Comparison of ENCODE assay signal across 15 cellular contexts in genomic region chr9:135993840-135994776, GRCh38. TPM values are rescaled to one million over a fixed set of nuclear protein-coding genes. Genes with fewer than 3 reads are reported as not detected.
DNase-seq lines count a peak whose midpoint lies in the region; ATAC-seq, FAIRE-seq and TF ChIP-seq lines count a peak whose summit lies in the region.
"Had no signal": no experiment of that assay in that cellular context is flagged by ENCODE, and none has a peak within 500 bp of the region (broad histone marks: within the 10 kb centered on the region; RNA-seq: fewer than 3 reads in every experiment).

No MANE protein-coding gene starts in this region.

- H3K9ac ChIP-seq in GM12878 (ENCODE audit: control insufficient read depth, insufficient read depth, low read length) (no peak overlapping the region), mesenchymal stem cell (ENCODE audit: low read length) (no peak overlapping the region)

- peak overlapping the region; percentile 98 for H2BK15ac ChIP-seq in mesenchymal stem cell (ENCODE audit: low read depth, poor library complexity, severe bottlenecking)

- TF ChIP-seq CTCF in GM12878 (IDR thresholded peaks at IDR 0.05 in 2 of 3, conservative IDR thresholded peaks at IDR 0.05 in 1 of 3; ENCODE audit: control insufficient read depth in 2 of 3, extremely low read depth in 1 of 3, insufficient read depth in 1 of 3, low read depth in 3 of 3, low read length in 3 of 3) (no peak), testis (IDR thresholded peaks at IDR 0.05) (no peak)

- peak overlapping the region in 1 of 2 experiments; percentile 29 for H3K14ac ChIP-seq in mesenchymal stem cell (ENCODE audit: low read length in 2 of 2)

- in situ Hi-C loops in GM12878 (cut with MboI), result no loop called here

- intact Hi-C loops in GM12878 (cut with micrococcal nuclease; ENCODE audit: unreplicated experiment), result no loop called here
- intact Hi-C loops in testis (cut with DNase I; ENCODE audit: low total_unique reads), result no loop called here

- H3K27ac ChIP-seq in GM12878 (ENCODE audit: control insufficient read depth, insufficient read depth), result no peak overlapping the region
- no peak overlapping the region for H3K27ac ChIP-seq in mesenchymal stem cell (ENCODE audit: low read length, poor library complexity, severe bottlenecking)
- H3K27ac ChIP-seq in testis, result peak overlapping the region; percentile 82 to 89
- H3K27ac ChIP-seq: 22Rv1 had no signal

- H3K4me3 ChIP-seq in GM12878 (no peak overlapping the region), mesenchymal stem cell (ENCODE audit: insufficient read depth in 1 of 2, low read depth in 1 of 2, low read length in 2 of 2) (no peak overlapping the region), testis (no peak overlapping the region)

- no peak for TF ChIP-seq RAD21 in GM12878 (IDR thresholded peaks at IDR 0.05; ENCODE audit: insufficient read depth, low read depth, low read length)

- no peak for TF ChIP-seq EP300 in GM12878 (IDR thresholded peaks at IDR 0.05; ENCODE audit: borderline replicate concordance in 1 of 2, control insufficient read depth in 1 of 2, low read depth in 2 of 2, low read length in 2 of 2)

- SMC1A ChIA-PET in GM12878 (lab: Charles Lee; ENCODE audit: uncharacterized antibody, unreplicated experiment), result interaction anchor here (1.1 kb wide), 1 partner anchor 96 kb away, joined by 4 read pairs; no protein-coding TSS in a partner anchor

- CTCF ChIA-PET in GM12878 (lab: Yijun Ruan, JAX), result no interaction called here

- RAD21 ChIA-PET in GM12878 (lab: Charles Lee; ENCODE audit: unreplicated experiment), result no interaction called here

- no peaks in the 10 kb centered on the region for H4K20me1 ChIP-seq in GM12878 (ENCODE audit: control insufficient read depth, insufficient read depth)

- BruUV-seq in GM12878 (replicated peaks; lab: Mats Ljungman, UMichigan), result no TSS peak

- peaks cover 6% of the 10 kb centered on the region for H3K4me1 ChIP-seq in GM12878 (ENCODE audit: control insufficient read depth, insufficient read depth, low read length)
- H3K4me1 ChIP-seq in mesenchymal stem cell (ENCODE audit: control insufficient read depth, insufficient read depth, low read depth, low read length), result peaks cover 29% of the 10 kb centered on the region
- peaks cover 28% of the 10 kb centered on the region for H3K4me1 ChIP-seq in testis

- POLR2A ChIA-PET in GM12878 (lab: Charles Lee), result no interaction called here

- H3K9me3 ChIP-seq in GM12878 (replicated peaks; ENCODE audit: control insufficient read depth, insufficient read depth, low read length), result no peaks in the 10 kb centered on the region
- H3K9me3 ChIP-seq in mesenchymal stem cell (ENCODE audit: control insufficient read depth, low read length), result no peaks in the 10 kb centered on the region
- no peaks in the 10 kb centered on the region for H3K9me3 ChIP-seq in testis

- H4K91ac ChIP-seq in mesenchymal stem cell (ENCODE audit: low read length), result peak overlapping the region; percentile 99

- H3K79me2 ChIP-seq in GM12878 (ENCODE audit: control insufficient read depth, insufficient read depth, low read length), result no peaks in the 10 kb centered on the region

- TF ChIP-seq POLR2A in GM12878 (IDR thresholded peaks at IDR 0.05; ENCODE audit: low read depth, low read length), result no peak
- TF ChIP-seq POLR2A in testis (IDR thresholded peaks at IDR 0.05), result no peak

- peak overlapping the region; percentile 96 to 98 for H3K18ac ChIP-seq in mesenchymal stem cell (ENCODE audit: low read depth in 1 of 2, low read length in 2 of 2)

- H3K4me2 ChIP-seq in GM12878 (ENCODE audit: control insufficient read depth, insufficient read depth) (no peak overlapping the region), mesenchymal stem cell (ENCODE audit: low read length, poor library complexity, severe bottlenecking) (no peak overlapping the region)

- H2BK12ac ChIP-seq in mesenchymal stem cell (ENCODE audit: low read length in 2 of 2), result peak overlapping the region; percentile 97 to 98

- 52% methylated on average over 34 of the region's 37 CpGs for WGBS in GM12878 (ENCODE audit: insufficient coverage, insufficient replicate concordance, low lambda C conversion rate, missing lambda C conversion rate)
- 84% methylated on average over 37 of the region's 37 CpGs for WGBS in mesenchymal stem cell
- WGBS in testis, 2 donors, result 87 to 89% methylated on average over 20 to 36 of the region's 37 CpGs

- no peak for FAIRE-seq in GM12878 (lab: Jason Lieb, UNC)

- peak overlapping the region in 1 of 2 experiments; percentile 16 for H3K23ac ChIP-seq in mesenchymal stem cell (ENCODE audit: low read length in 2 of 2)

- peak overlapping the region; percentile 97 to 99 for H3K4ac ChIP-seq in mesenchymal stem cell (ENCODE audit: low read depth in 1 of 2, low read length in 2 of 2)

- H4K8ac ChIP-seq in mesenchymal stem cell (ENCODE audit: low read length), result peak overlapping the region; percentile 94

- H3K79me1 ChIP-seq in mesenchymal stem cell (replicated peaks; ENCODE audit: low read length, poor library complexity, severe bottlenecking), result no peaks in the 10 kb centered on the region

- H3K36me3 ChIP-seq in GM12878 (ENCODE audit: control insufficient read depth in 2 of 2, insufficient read depth in 2 of 2, low read length in 1 of 2) (no peaks in the 10 kb centered on the region), mesenchymal stem cell (ENCODE audit: control insufficient read depth in 1 of 2, insufficient read depth in 2 of 2, low read depth in 1 of 2, low read length in 2 of 2) (no peaks in the 10 kb centered on the region), testis (ENCODE audit: low read depth, missing control alignments) (no peaks in the 10 kb centered on the region)

- 0 out of 3 replicates have a peak, but pooled peaks have one; percentile 13 for ATAC-seq in GM12878

- H3K27me3 ChIP-seq in GM12878 (replicated peaks in 1 of 2; ENCODE audit: control insufficient read depth in 2 of 2, insufficient read depth in 2 of 2, low read length in 1 of 2) (no peaks in the 10 kb centered on the region; a peak in 1 of 4 replicates), mesenchymal stem cell (ENCODE audit: control insufficient read depth in 1 of 2, insufficient read depth in 1 of 2, low read length in 2 of 2) (peaks cover 0 to 13% of the 10 kb centered on the region in 2 experiments), testis (no peaks in the 10 kb centered on the region)

- no peak overlapping the region for H2AFZ ChIP-seq in GM12878 (ENCODE audit: control insufficient read depth, low read depth, low read length)
- H2AFZ ChIP-seq in mesenchymal stem cell (ENCODE audit: low read depth, low read length), result no peak overlapping the region

- H2BK120ac ChIP-seq in mesenchymal stem cell (ENCODE audit: low read depth, low read length), result peak overlapping the region; percentile 100

- peak overlapping the region; percentile 23 for H2AK5ac ChIP-seq in mesenchymal stem cell (ENCODE audit: low read length, severe bottlenecking)

- no peak overlapping the region for H2BK5ac ChIP-seq in mesenchymal stem cell (ENCODE audit: low read depth, low read length, poor library complexity, severe bottlenecking)

- peak; percentile 40 for DNase-seq in DMS53 (lab: John Stamatoyannopoulos, UW)
- DNase-seq in DMS53 treated with DMSO at 0.1 percent for 48 hours (lab: John Stamatoyannopoulos, UW; ENCODE audit: unreplicated experiment), result no peak
- no peak for DNase-seq in GM12878 (ENCODE audit: low read depth, low spot score)
- DNase-seq in mesenchymal stem cell, result no peak
- no peak for DNase-seq in testis
- DNase-seq in stimulated activated CD4-positive, alpha-beta T cell treated with anti-CD3 and anti-CD28 coated beads, Interleukin-2, amount 100 ng/mL, for 24 hours, result no peak
- DNase-seq in NCI-H82 (lab: John Stamatoyannopoulos, UW), result no peak
- DNase-seq in globus pallidus (ENCODE audit: low spot score), result no peak
- DNase-seq: activated T-cell treated with anti-CD3 and anti-CD28 coated beads for 4 hours; CD4-positive, CD25-positive, alpha-beta regulatory T cell; NCI-H1105; NCI-H345; occipital lobe; T-helper 1 cell had no signal

TF ChIP-seq in GM12878, 131 proteins besides CTCF, POLR2A, EP300 and RAD21:
- TF ChIP-seq SRF (IDR thresholded peaks at IDR 0.05; ENCODE audit: low read depth in 2 of 2, low read length in 2 of 2) (no peak), ZNF622 (IDR thresholded peaks at IDR 0.05) (no peak)

RNA-seq across cellular contexts. Expression of gene UBAC1, which starts 32.9 kb away (rescaled TPM):
- 23.5 and 31.3 TPM in 2 replicates for total RNA-seq in GM12878 (2013; cell fraction: nucleolus; rRNA removed)
- total RNA-seq in GM12878 (2014; rRNA removed), result 45.4 and 48.0 TPM in 2 replicates
- 27.6 and 30.9 TPM in 2 replicates for total RNA-seq in GM12878 (2014; rRNA removed; fragmentation: Illumina TruSeq; extraction: Trizol)
- total RNA-seq in GM12878 (2021), result 38.2 and 40.1 TPM in 2 replicates
- 15.4 TPM for polyA plus RNA-seq in GM12878 (2011; ENCODE audit: low read depth)
- 45.4 and 53.5 TPM in 2 replicates for polyA plus RNA-seq in GM12878 (2011; rRNA removed)
- polyA plus RNA-seq in GM12878 (2011; cell fraction: cytosol; rRNA removed), result 56.9 and 65.7 TPM in 2 replicates
- polyA plus RNA-seq in GM12878 (2011; cell fraction: nucleus; rRNA removed), result 72.7 and 77.7 TPM in 2 replicates
- polyA plus RNA-seq in GM12878 (2012), result 20.3 and 23.9 TPM in 2 replicates
- 10.0 and 25.3 TPM in 2 replicates for polyA plus RNA-seq in GM12878 (2014; fragmentation: Illumina TruSeq; extraction: Trizol)
- polyA plus RNA-seq in GM12878 (2014; fragmentation: Nextera tagmentation; extraction: Ambion mirVana), result 10 to 100 TPM; 16.7 to 20.7 TPM
- 54.6 and 57.6 TPM in 2 replicates for polyA plus RNA-seq in GM12878 (2014; rRNA removed)
- polyA plus RNA-seq in GM12878 (2016; fragmentation: Nextera tagmentation; extraction: Ambion mirVana), result 10 to 100 TPM; 36.9 to 41.1 TPM
- polyA minus RNA-seq in GM12878 (2011; rRNA and poly(A)+ RNA removed), result 29.6 and 34.0 TPM in 2 replicates
- 6.1 and 13.5 TPM in 2 replicates for polyA minus RNA-seq in GM12878 (2011; cell fraction: cytosol; rRNA and poly(A)+ RNA removed)
- polyA minus RNA-seq in GM12878 (2011; cell fraction: nucleus; rRNA and poly(A)+ RNA removed), result 8.5 and 12.7 TPM in 2 replicates
- polyA plus RNA-seq in mesenchymal stem cell (2013, experiment 1 of 2), result 28.9 TPM
- 28.1 TPM for polyA plus RNA-seq in mesenchymal stem cell (2013, experiment 2 of 2)
- 10 to 100 TPM; 82.2 to 99.5 TPM for total RNA-seq in testis
- polyA plus RNA-seq in testis (ENCODE audit: insufficient read depth, low read depth, low replicate concordance), result 92.5 TPM

Comparison
In these comparisons a context has a peak if more than half of its experiments do, and no peak if none do; other contexts are left out.
1. H3K27ac ChIP-seq: peak in testis (2 of 2); none in GM12878 (single experiment) and mesenchymal stem cell (single experiment).